Comparison of ENCODE assay signal across 7 cellular contexts in genomic region chr11:72821920-72822799, GRCh38. TPM values are rescaled to one million over a fixed set of nuclear protein-coding genes. Genes with fewer than 3 reads are reported as not detected.
DNase-seq lines count a peak whose midpoint lies in the region; ATAC-seq, FAIRE-seq and TF ChIP-seq lines count a peak whose summit lies in the region.

No MANE protein-coding gene starts in this region.

- BruUV-seq in K562 (replicated peaks; lab: Mats Ljungman, UMichigan) = no TSS peak

- TF ChIP-seq POLR2A in GM18951 (IDR thresholded peaks at IDR 0.05; ENCODE audit: extremely low read depth, insufficient read depth, insufficient read length) (peak; percentile 41), K562 (conservative IDR thresholded peaks at IDR 0.05) (peak; percentile 70), vagina (IDR thresholded peaks at IDR 0.05) (no peak)

- peak overlapping the region; percentile 85 for H3K4me2 ChIP-seq in K562 (ENCODE audit: insufficient read depth, low read length)

- H3K27ac ChIP-seq in K562 (ENCODE audit: extremely low read depth, low read depth, low read length) = peak overlapping the region; percentile 60; the same call in 1 of the 3 replicates
- peak overlapping the region; percentile 61 for H3K27ac ChIP-seq in vagina

- peaks cover 5% of the 10 kb centered on the region for H3K9me1 ChIP-seq in K562 (ENCODE audit: control insufficient read depth, insufficient read depth, low read length)

- H3K27me3 ChIP-seq in K562 (ENCODE audit: control insufficient read depth in 2 of 2, insufficient read depth in 2 of 2, low read length in 2 of 2) (no peaks in the 10 kb centered on the region), vagina (no peaks in the 10 kb centered on the region)

- peak overlapping the region; percentile 96 for H2AFZ ChIP-seq in K562 (ENCODE audit: low read depth, low read length)

- no peaks in the 10 kb centered on the region for H3K79me2 ChIP-seq in K562 (ENCODE audit: control insufficient read depth, insufficient read depth, low read length)

- H3K4me3 ChIP-seq in K562 (peak overlapping the region; percentile 42), vagina (peak overlapping the region; percentile 46 to 57)

- H3K4me1 ChIP-seq in K562 (replicated peaks in 1 of 2; ENCODE audit: control insufficient read depth in 2 of 2, insufficient read depth in 2 of 2, low read length in 2 of 2) (peaks cover 0 to 31% of the 10 kb centered on the region in 2 experiments; a peak in 2 of 5 replicates), vagina (peaks cover 15% of the 10 kb centered on the region)

- DNase-seq in NCI-H1048 (lab: John Stamatoyannopoulos, UW) = peak; percentile 82
- DNase-seq in T-helper 22 cell (ENCODE audit: low read depth) = peak; percentile 78
- peak; percentile 90 to 95 (median 94) for DNase-seq in K562 (ENCODE audit: extremely low read depth in 1 of 4, low spot score in 3 of 4)
- peak in 50 of 51 donors; percentile 35 to 93 (median 82) for DNase-seq in hypothalamus (lab: John Stamatoyannopoulos, UW)
- DNase-seq in retina = peak; percentile 98
- no peak for DNase-seq in vagina (ENCODE audit: extremely low spot score in 2 of 2)

- CTCF ChIA-PET in K562 (lab: Yijun Ruan, JAX; ENCODE audit: low intra/inter-chr PET ratio) = interaction anchor here (0.7 kb wide), 1 partner anchor 318 kb away, joined by 3 read pairs; no protein-coding TSS in a partner anchor

- in situ Hi-C loops in GM18951 (cut with MboI; ENCODE audit: low sequenced_read_pairs, unreplicated experiment) (no loop called here), K562 (cut with MboI) (no loop called here)

- H3K9me3 ChIP-seq in K562 (replicated peaks; ENCODE audit: control insufficient read depth, insufficient read depth, low read depth, low read length) = no peaks in the 10 kb centered on the region
- no peaks in the 10 kb centered on the region for H3K9me3 ChIP-seq in vagina

- TF ChIP-seq RAD21 in K562 (CRISPR knock-in tag; conservative IDR thresholded peaks at IDR 0.05 in 1 of 2, IDR thresholded peaks at IDR 0.05 in 1 of 2) = 0 out of 4 replicates have a peak, but pooled peaks of 1 of the 2 experiments have one; percentile 24

- TF ChIP-seq CTCF in K562 (IDR thresholded peaks at IDR 0.05 in 2 of 3, conservative IDR thresholded peaks at IDR 0.05 in 1 of 3; ENCODE audit: insufficient read depth in 2 of 3, low read depth in 1 of 3, low read length in 3 of 3) (peak; percentile 13 to 40 (median 18); a peak in 2 of 6 replicates), vagina (IDR thresholded peaks at IDR 0.05) (peak; percentile 5 to 40 (median 21))

- WGBS in K562 (ENCODE audit: insufficient coverage, low coverage, missing lambda C conversion rate) = 26% methylated on average over 44 of the region's 82 CpGs

- POLR2A ChIA-PET in K562 (lab: Yijun Ruan, JAX) = interaction anchor here (0.6 to 1.1 kb wide), 3 partner anchors 9 to 320 kb away, joined by 3 read pairs; partner anchors contain the start of gene FCHSD2

- no peaks in the 10 kb centered on the region for H4K20me1 ChIP-seq in K562 (replicated peaks; ENCODE audit: control insufficient read depth, insufficient read depth, low read length)

- H3K9ac ChIP-seq in K562 (ENCODE audit: insufficient read depth in 1 of 2, low read depth in 2 of 2, low read length in 2 of 2) = peak overlapping the region; percentile 66 to 94

- H3K36me3 ChIP-seq in K562 (ENCODE audit: control insufficient read depth, insufficient read depth, low read length) (no peaks in the 10 kb centered on the region), vagina (peaks cover 0 to 22% of the 10 kb centered on the region in 2 donors)

- TF ChIP-seq EP300 in K562 (IDR thresholded peaks at IDR 0.05; ENCODE audit: low read length) = no peak

- FAIRE-seq in K562 (lab: Jason Lieb, UNC) = peak; percentile 67

- peak; percentile 96 for ATAC-seq in K562

- intact Hi-C loops in K562 (cut with micrococcal nuclease) (no loop called here), vagina (cut with DNase I) (no loop called here)

TF ChIP-seq in K562, 482 proteins besides CTCF, POLR2A, EP300 and RAD21 (continues in another document):
- TF ChIP-seq, protein P1, sequence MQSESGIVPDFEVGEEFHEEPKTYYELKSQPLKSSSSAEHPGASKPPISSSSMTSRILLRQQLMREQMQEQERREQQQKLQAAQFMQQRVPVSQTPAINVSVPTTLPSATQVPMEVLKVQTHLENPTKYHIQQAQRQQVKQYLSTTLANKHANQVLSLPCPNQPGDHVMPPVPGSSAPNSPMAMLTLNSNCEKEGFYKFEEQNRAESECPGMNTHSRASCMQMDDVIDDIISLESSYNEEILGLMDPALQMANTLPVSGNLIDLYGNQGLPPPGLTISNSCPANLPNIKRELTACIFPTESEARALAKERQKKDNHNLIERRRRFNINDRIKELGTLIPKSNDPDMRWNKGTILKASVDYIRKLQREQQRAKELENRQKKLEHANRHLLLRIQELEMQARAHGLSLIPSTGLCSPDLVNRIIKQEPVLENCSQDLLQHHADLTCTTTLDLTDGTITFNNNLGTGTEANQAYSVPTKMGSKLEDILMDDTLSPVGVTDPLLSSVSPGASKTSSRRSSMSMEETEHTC (IDR thresholded peaks at IDR 0.05) = no peak
- no peak for TF ChIP-seq PTTG1 (tag; IDR thresholded peaks at IDR 0.05; ENCODE audit: low read depth)
- TF ChIP-seq GATAD2A (IDR thresholded peaks at IDR 0.05) = no peak
- no peak for TF ChIP-seq PCBP1 (IDR thresholded peaks at IDR 0.05; ENCODE audit: low read depth, low read length, poor library complexity, severe bottlenecking)
- no peak for TF ChIP-seq RCOR1 (IDR thresholded peaks at IDR 0.05; ENCODE audit: borderline replicate concordance in 1 of 2, low read depth in 2 of 2, low read length in 2 of 2)
- no peak for TF ChIP-seq ERF (CRISPR knock-in tag; IDR thresholded peaks at IDR 0.05)
- TF ChIP-seq ZBTB43 (CRISPR knock-in tag; IDR thresholded peaks at IDR 0.05) = no peak
- no peak for TF ChIP-seq BRD4 (IDR thresholded peaks at IDR 0.05)

RNA-seq across cellular contexts. Expression of gene ATG16L2, which starts 7.9 kb away (rescaled TPM):
- total RNA-seq in K562 (2011; cell fraction: chromatin; rRNA removed; ENCODE audit: low replicate concordance) = 57.3 and 108 TPM in 2 replicates
- 50.4 and 52.2 TPM in 2 replicates for total RNA-seq in K562 (2011; cell fraction: nucleolus; rRNA removed)
- 58.1 and 76.9 TPM in 2 replicates for total RNA-seq in K562 (2011; cell fraction: nucleoplasm; rRNA removed)
- 3.4 and 4.3 TPM in 2 replicates for total RNA-seq in K562 (2014; rRNA removed)
- 2.5 and 2.9 TPM in 2 replicates for total RNA-seq in K562 (2014; rRNA removed; fragmentation: Illumina TruSeq; extraction: Trizol)
- total RNA-seq in K562 (2015; rRNA removed; fragmentation: Illumina TruSeq; extraction: Trizol) = 4.9 and 6.7 TPM in 2 replicates
- 6.2 and 6.4 TPM in 2 replicates for total RNA-seq in K562 (2021)
- 8.4 and 10.6 TPM in 2 replicates for polyA plus RNA-seq in K562 (2011; rRNA removed)
- polyA plus RNA-seq in K562 (2011; cell fraction: cytosol; rRNA removed) = 5.7 TPM in 2 replicates
- 100 and 142 TPM in 2 replicates for polyA plus RNA-seq in K562 (2011; cell fraction: nucleus; rRNA removed)
- polyA plus RNA-seq in K562 (2012) = 13.7 and 47.5 TPM in 2 replicates
- polyA plus RNA-seq in K562 (2014; fragmentation: Illumina TruSeq; extraction: Trizol) = 6.3 and 6.4 TPM in 2 replicates
- under 1 TPM; 0.18 to 0.59 TPM for polyA plus RNA-seq in K562 (2014; fragmentation: Nextera tagmentation; extraction: Ambion mirVana)
- 11.2 and 12.0 TPM in 2 replicates for polyA plus RNA-seq in K562 (2014; rRNA removed)
- polyA minus RNA-seq in K562 (2011; rRNA and poly(A)+ RNA removed) = 4.1 and 4.6 TPM in 2 replicates
- 1.1 and 2.8 TPM in 2 replicates for polyA minus RNA-seq in K562 (2011; cell fraction: cytosol; rRNA and poly(A)+ RNA removed)
- 17.1 and 18.2 TPM in 2 replicates for polyA minus RNA-seq in K562 (2011; cell fraction: nucleus; rRNA and poly(A)+ RNA removed)
- 32.2 TPM for total RNA-seq in vagina

RNA-seq across cellular contexts. Expression of gene STARD10, which starts 28.3 kb away (rescaled TPM):
- 13.4 and 36.4 TPM in 2 replicates for total RNA-seq in K562 (2011; cell fraction: chromatin; rRNA removed; ENCODE audit: low replicate concordance)
- total RNA-seq in K562 (2011; cell fraction: nucleolus; rRNA removed) = 36.2 and 45.1 TPM in 2 replicates
- 27.5 and 29.2 TPM in 2 replicates for total RNA-seq in K562 (2011; cell fraction: nucleoplasm; rRNA removed)
- 51.1 and 52.9 TPM in 2 replicates for total RNA-seq in K562 (2014; rRNA removed)
- total RNA-seq in K562 (2014; rRNA removed; fragmentation: Illumina TruSeq; extraction: Trizol) = 18.1 and 18.3 TPM in 2 replicates
- 32.3 and 35.3 TPM in 2 replicates for total RNA-seq in K562 (2015; rRNA removed; fragmentation: Illumina TruSeq; extraction: Trizol)
- 31.9 and 37.5 TPM in 2 replicates for total RNA-seq in K562 (2021)
- polyA plus RNA-seq in K562 (2011; rRNA removed) = 33.8 and 53.6 TPM in 2 replicates
- 55.3 and 60.0 TPM in 2 replicates for polyA plus RNA-seq in K562 (2011; cell fraction: cytosol; rRNA removed)
- polyA plus RNA-seq in K562 (2011; cell fraction: nucleus; rRNA removed) = 31.9 and 33.6 TPM in 2 replicates
- polyA plus RNA-seq in K562 (2012) = 40.3 and 41.6 TPM in 2 replicates
- 43.8 and 49.3 TPM in 2 replicates for polyA plus RNA-seq in K562 (2014; fragmentation: Illumina TruSeq; extraction: Trizol)
- polyA plus RNA-seq in K562 (2014; fragmentation: Nextera tagmentation; extraction: Ambion mirVana) = under 1 TPM; 0.15 to 0.51 TPM
- polyA plus RNA-seq in K562 (2014; rRNA removed) = 37.6 and 47.9 TPM in 2 replicates
- 22.8 and 32.2 TPM in 2 replicates for polyA minus RNA-seq in K562 (2011; rRNA and poly(A)+ RNA removed)
- polyA minus RNA-seq in K562 (2011; cell fraction: cytosol; rRNA and poly(A)+ RNA removed) = 25.5 and 30.8 TPM in 2 replicates
- polyA minus RNA-seq in K562 (2011; cell fraction: nucleus; rRNA and poly(A)+ RNA removed) = 7.8 and 15.0 TPM in 2 replicates
- 75.9 TPM for total RNA-seq in vagina

Comparison
In these comparisons a context has a peak if more than half of its experiments do, and no peak if none do; other contexts are left out.
1. POLR2A ChIP-seq: peak in GM18951 (single experiment) and K562 (single experiment); none in vagina (0 of 2).
2. DNase-seq: peak in NCI-H1048 (single experiment), T-helper 22 cell (single experiment), K562 (4 of 4), hypothalamus (50 of 51) and retina (single experiment); none in vagina (0 of 2).